Comparison of ENCODE assay signal across 9 cellular contexts in the genomic region with DNA sequence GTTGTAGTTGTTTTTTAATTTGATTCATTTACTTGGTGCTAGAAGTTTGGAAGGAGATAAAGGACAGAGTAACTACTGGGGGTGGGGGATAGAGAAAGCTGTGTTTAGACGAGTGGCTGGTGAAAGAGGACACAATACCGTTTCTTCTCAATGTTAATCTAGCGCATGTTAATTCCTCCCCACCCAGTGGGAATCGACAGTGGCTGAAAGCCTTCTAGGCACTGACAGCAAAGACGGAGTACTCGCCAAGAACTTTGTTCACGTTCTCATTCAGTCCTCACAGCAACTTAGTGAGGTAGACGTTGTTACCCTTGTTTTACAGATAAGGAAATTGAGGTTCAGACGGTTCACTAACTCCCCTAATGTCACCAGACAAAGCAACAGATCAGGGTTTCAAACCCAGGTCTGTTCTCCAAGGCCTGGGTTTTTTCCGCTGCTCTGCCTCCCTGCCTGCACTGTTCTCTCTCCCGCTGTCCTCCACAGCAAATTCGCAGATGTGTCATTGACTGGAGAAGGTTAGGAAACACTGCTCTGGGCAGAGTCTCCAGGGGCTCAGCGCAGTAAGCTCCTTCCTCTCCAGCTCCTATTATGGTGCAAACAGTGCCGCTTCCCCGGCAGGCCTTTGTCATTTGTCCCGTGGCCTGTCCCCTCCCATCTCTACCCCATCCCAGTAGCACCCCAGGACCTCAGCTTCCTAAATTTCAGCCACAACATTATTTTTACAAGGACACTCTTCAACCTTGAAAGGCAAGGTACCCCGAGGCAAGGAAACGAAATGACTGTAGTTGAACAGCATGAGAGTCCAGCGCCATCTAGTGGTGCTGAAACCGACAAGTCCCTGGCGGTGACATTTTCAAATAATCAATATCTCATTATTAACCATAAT. TPM values are rescaled to one million over a fixed set of nuclear protein-coding genes. Genes with fewer than 3 reads are reported as not detected.
A peak's percentile ranks its signal among the peaks of the same experiment; 100 is the strongest.
DNase-seq lines count a peak whose midpoint lies in the region; ATAC-seq and TF ChIP-seq lines count a peak whose summit lies in the region.
"Had no signal": no experiment of that assay in that cellular context is flagged by ENCODE, and none has a peak within 500 bp of the region (broad histone marks: within the 10 kb centered on the region; RNA-seq: fewer than 3 reads in every experiment).

No MANE protein-coding gene starts in this region.

- H3K4me3 Mint-ChIP-seq in activated naive CD4-positive, alpha-beta T cell treated with anti-CD3 and anti-CD28 coated beads for 36 hours = no peak overlapping the region
- H3K4me3 Mint-ChIP-seq in glutamatergic neuron (ENCODE audit: unreplicated experiment) = no peak overlapping the region
- H3K4me3 Mint-ChIP-seq: stimulated activated naive CD8-positive, alpha-beta T cell treated with anti-CD3 and anti-CD28 coated beads, Interleukin-15, Interleukin-2, amounts not matched to agents 100 ng/mL and 50 ng/mL, for 24 hours had no signal

- CTCF ChIA-PET in activated naive CD4-positive, alpha-beta T cell treated with anti-CD3 and anti-CD28 coated beads for 36 hours (lab: Charles Lee) = interaction anchor here (0.6 to 3.9 kb wide), 40 partner anchors 9 to 707 kb away, joined by 3 to 28 read pairs (median 4); partner anchors contain the start of gene MRPS23

- DNase-seq in GDM1 (lab: John Stamatoyannopoulos, UW) (peak; percentile 49), MG63 (peak; percentile 37), SJCRH30 (peak; percentile 60 to 81), glutamatergic neuron (peak; percentile 81), substantia nigra (lab: John Stamatoyannopoulos, UW) (peak in 31 of 49 donors; percentile 16 to 74 (median 47))
- DNase-seq in activated naive CD4-positive, alpha-beta T cell treated with anti-CD3 and anti-CD28 coated beads for 36 hours = peak; percentile 83

- TF ChIP-seq CTCF in glutamatergic neuron (IDR thresholded peaks at IDR 0.05; ENCODE audit: partially characterized antibody, unreplicated experiment) = peak; percentile 90
- TF ChIP-seq CTCF in neutrophil (IDR thresholded peaks at IDR 0.05) = peak; percentile 73

- no peaks in the 10 kb centered on the region for H3K9me3 Mint-ChIP-seq in activated naive CD4-positive, alpha-beta T cell treated with anti-CD3 and anti-CD28 coated beads for 36 hours
- H3K9me3 Mint-ChIP-seq in glutamatergic neuron (ENCODE audit: unreplicated experiment) = peaks cover 3% of the 10 kb centered on the region
- H3K9me3 Mint-ChIP-seq: stimulated activated naive CD8-positive, alpha-beta T cell treated with anti-CD3 and anti-CD28 coated beads, Interleukin-15, Interleukin-2, amounts not matched to agents 100 ng/mL and 50 ng/mL, for 24 hours had no signal

- H3K27ac ChIP-seq in SJCRH30 (no peak overlapping the region), neutrophil (peak overlapping the region; percentile 49), substantia nigra (ENCODE audit: low read depth, low read length, poor library complexity, severe bottlenecking) (peak overlapping the region; percentile 53)

- no peak overlapping the region for H3K27ac Mint-ChIP-seq in activated naive CD4-positive, alpha-beta T cell treated with anti-CD3 and anti-CD28 coated beads for 36 hours
- no peak overlapping the region for H3K27ac Mint-ChIP-seq in glutamatergic neuron (ENCODE audit: unreplicated experiment)
- H3K27ac Mint-ChIP-seq: stimulated activated naive CD8-positive, alpha-beta T cell treated with anti-CD3 and anti-CD28 coated beads, Interleukin-15, Interleukin-2, amounts not matched to agents 100 ng/mL and 50 ng/mL, for 24 hours had no signal

- H3K4me1 ChIP-seq in SJCRH30 (0 out of 2 replicates have a peak, but pooled peaks cover 5% of the 10 kb centered on the region), neutrophil (ENCODE audit: control insufficient read depth in 1 of 2, insufficient read depth in 1 of 2, low read depth in 1 of 2, low read length in 1 of 2) (peaks cover 13 to 14% of the 10 kb centered on the region in 2 experiments)

- no peaks in the 10 kb centered on the region for H3K27me3 Mint-ChIP-seq in activated naive CD4-positive, alpha-beta T cell treated with anti-CD3 and anti-CD28 coated beads for 36 hours (ENCODE audit: low read depth)
- peaks cover 5% of the 10 kb centered on the region for H3K27me3 Mint-ChIP-seq in glutamatergic neuron (ENCODE audit: unreplicated experiment)
- H3K27me3 Mint-ChIP-seq: stimulated activated naive CD8-positive, alpha-beta T cell treated with anti-CD3 and anti-CD28 coated beads, Interleukin-15, Interleukin-2, amounts not matched to agents 100 ng/mL and 50 ng/mL, for 24 hours had no signal

- ATAC-seq in GM21360 (IDR thresholded peaks at IDR 0.05; ENCODE audit: unreplicated experiment) = no peak

- H3K4me1 Mint-ChIP-seq in activated naive CD4-positive, alpha-beta T cell treated with anti-CD3 and anti-CD28 coated beads for 36 hours (ENCODE audit: low read depth) = peaks cover 4% of the 10 kb centered on the region
- peaks cover 15% of the 10 kb centered on the region for H3K4me1 Mint-ChIP-seq in glutamatergic neuron (ENCODE audit: low read depth, unreplicated experiment)

- peaks cover 5% of the 10 kb centered on the region for H3K36me3 ChIP-seq in MG63
- no peaks in the 10 kb centered on the region for H3K36me3 ChIP-seq in SJCRH30
- H3K36me3 ChIP-seq in neutrophil = no peaks in the 10 kb centered on the region

- peaks cover 5% of the 10 kb centered on the region for H3K36me3 Mint-ChIP-seq in activated naive CD4-positive, alpha-beta T cell treated with anti-CD3 and anti-CD28 coated beads for 36 hours (ENCODE audit: low read depth)
- H3K36me3 Mint-ChIP-seq in glutamatergic neuron (ENCODE audit: unreplicated experiment) = no peaks in the 10 kb centered on the region

- intact Hi-C loops in activated naive CD4-positive, alpha-beta T cell treated with anti-CD3 and anti-CD28 coated beads for 36 hours (cut with micrococcal nuclease) = loop anchor here (1.0 to 2.0 kb wide), 4 partner anchors 50 to 702 kb away; no protein-coding TSS in a partner anchor

- H3K27me3 ChIP-seq in MG63 (no peaks in the 10 kb centered on the region), SJCRH30 (no peaks in the 10 kb centered on the region), neutrophil (no peaks in the 10 kb centered on the region)

- H3K9me3 ChIP-seq in MG63 (no peaks in the 10 kb centered on the region), SJCRH30 (replicated peaks) (no peaks in the 10 kb centered on the region), neutrophil (no peaks in the 10 kb centered on the region)

- H3K4me3 ChIP-seq in MG63 = no peak overlapping the region
- peak overlapping the region; percentile 40 for H3K4me3 ChIP-seq in SJCRH30
- H3K4me3 ChIP-seq in neutrophil (ENCODE audit: low read depth in 1 of 2, low read length in 1 of 2) = peak overlapping the region; percentile 59 to 66

RNA-seq across cellular contexts. Expression of gene MRPS23, which starts 16.9 kb away (rescaled TPM):
- total RNA-seq in MG63 (2014; rRNA removed; shearing (Covaris generic); ENCODE audit: low replicate concordance) = 34.0 and 52.0 TPM in 2 replicates
- 28.4 and 36.5 TPM in 2 replicates for total RNA-seq in SJCRH30 (2014; rRNA removed; shearing (Covaris generic))
- total RNA-seq in activated naive CD4-positive, alpha-beta T cell treated with anti-CD3 and anti-CD28 coated beads for 36 hours = 10 to 100 TPM; 57.5 to 59.1 TPM
- 50.0 TPM for total RNA-seq in glutamatergic neuron (ENCODE audit: unreplicated experiment)
